Comparison of ENCODE assay signal across 8 cellular contexts in genomic region chr9:136538599-136539426, GRCh38. TPM values are rescaled to one million over a fixed set of nuclear protein-coding genes. Genes with fewer than 3 reads are reported as not detected.
DNase-seq lines count a peak whose midpoint lies in the region; ATAC-seq, FAIRE-seq and TF ChIP-seq lines count a peak whose summit lies in the region.

No MANE protein-coding gene starts in this region.

- H3K4me1 ChIP-seq in pancreas = peaks cover 12 to 29% (median 16%) of the 10 kb centered on the region in 3 donors

- H3K9me3 ChIP-seq in pancreas = no peaks in the 10 kb centered on the region

- WGBS in pancreas, 2 donors = 82% methylated on average over 24 of the region's 24 CpGs

- H3K4me3 ChIP-seq in bronchial epithelial cell (ENCODE audit: low read depth, low read length) (no peak overlapping the region), pancreas (no peak overlapping the region)

- H3K36me3 ChIP-seq in bronchial epithelial cell (ENCODE audit: control insufficient read depth, insufficient read depth, low read length) = peaks cover 62% of the 10 kb centered on the region
- H3K36me3 ChIP-seq in pancreas = peaks cover 0 to 6% (median 0%) of the 10 kb centered on the region in 3 donors

- intact Hi-C loops in pancreas (cut with DNase I) = loop anchor here in 1 of 3 donors (5.0 kb wide), 1 partner anchor 88 kb away; no protein-coding TSS in a partner anchor

- H3K27me3 ChIP-seq in bronchial epithelial cell (ENCODE audit: control insufficient read depth, insufficient read depth, low read length) (no peaks in the 10 kb centered on the region), pancreas (no peaks in the 10 kb centered on the region)

- no peak for ATAC-seq in pancreas
- ATAC-seq in HG03520 (IDR thresholded peaks at IDR 0.05; ENCODE audit: unreplicated experiment) = no peak
- no peak for ATAC-seq in GM21723 (IDR thresholded peaks at IDR 0.05; ENCODE audit: unreplicated experiment)
- no peak for ATAC-seq in HG03457 (IDR thresholded peaks at IDR 0.05; ENCODE audit: unreplicated experiment)

- FAIRE-seq in bronchial epithelial cell (lab: Jason Lieb, UNC) = no peak
- FAIRE-seq in pancreas (lab: Jason Lieb, UNC) = no peak

- TF ChIP-seq CTCF in bronchial epithelial cell (IDR thresholded peaks at IDR 0.05; ENCODE audit: insufficient read depth, low read length, severe bottlenecking) = no peak
- no peak for TF ChIP-seq CTCF in pancreas (IDR thresholded peaks at IDR 0.05)

- DNase-seq in GM19240 (ENCODE audit: insufficient read length, low spot score) (peak; percentile 56), T-helper 1 cell (peak; percentile 51 to 78 (median 56)), bronchial epithelial cell (ENCODE audit: low read depth) (peak; percentile 29), pancreas (no peak), middle frontal gyrus (ENCODE audit: extremely low spot score, low spot score) (no peak)

- peak overlapping the region in 3 of 4 donors; percentile 38 to 93 (median 88) for H3K27ac ChIP-seq in pancreas

RNA-seq across cellular contexts. Expression of gene NOTCH1, which starts 7.0 kb away (rescaled TPM):
- 70.0 and 90.4 TPM in 2 replicates for total RNA-seq in bronchial epithelial cell
- 10 to 100 TPM; 19.6 to 39.8 (median 25.6) TPM for total RNA-seq in pancreas
- 10 to 100 TPM in 1 of 2 donors, 1 to 10 TPM in 1; 9.3 to 20.1 TPM for polyA plus RNA-seq in pancreas

RNA-seq across cellular contexts. Expression of gene SEC16A, which starts 56.0 kb away (rescaled TPM):
- total RNA-seq in bronchial epithelial cell (13.7 and 20.5 TPM in 2 replicates), pancreas (10 to 100 TPM; 32.1 to 46.6 (median 39.5) TPM)
- polyA plus RNA-seq in pancreas = 10 to 100 TPM; 49.7 to 66.9 TPM

Comparison
In these comparisons a context has a peak if more than half of its experiments do, and no peak if none do; other contexts are left out.
1. DNase-seq: peak in GM19240 (single experiment), T-helper 1 cell (5 of 5) and bronchial epithelial cell (single experiment); none in pancreas (0 of 6) and middle frontal gyrus (single experiment).